Comparison of ENCODE assay signal across 34 cellular contexts in the genomic region with DNA sequence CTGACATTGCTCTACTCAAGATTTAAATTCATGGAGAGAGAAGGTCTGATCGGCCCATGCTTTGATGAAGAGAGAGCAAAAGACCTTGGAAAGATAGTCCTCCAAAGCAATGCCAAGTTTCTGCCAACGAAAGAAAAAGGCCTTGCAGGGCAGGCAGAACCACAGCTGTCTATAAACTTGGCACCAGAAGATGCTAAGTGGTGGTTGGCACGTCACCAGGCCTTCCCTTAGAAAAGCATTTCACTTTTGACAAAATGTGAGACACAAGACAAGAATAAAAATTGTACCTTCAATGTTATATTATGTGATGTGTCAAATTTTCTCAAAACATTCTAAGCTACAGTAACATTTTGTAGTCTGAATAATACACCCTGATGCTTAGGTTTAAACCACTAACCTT. TPM values are rescaled to one million over a fixed set of nuclear protein-coding genes. Genes with fewer than 3 reads are reported as not detected.
"Had no signal": no experiment of that assay in that cellular context is flagged by ENCODE, and none has a peak within 500 bp of the region (broad histone marks: within the 10 kb centered on the region; RNA-seq: fewer than 3 reads in every experiment).

No MANE protein-coding gene starts in this region.

- H3K36me3 ChIP-seq: MG63 had no signal

- DNase-seq: Karpas-422, Kasumi-1, MG63, MM.1S, MV-4-11, NCI-H1048, NCI-H1092, NCI-H1092 treated with DMSO at 0.1 percent for 48 hours, NCI-H1105, NCI-H1105 treated with DMSO at 0.1 percent for 48 hours, NCI-H1417, NCI-H1417 treated with DMSO at 0.1 percent for 48 hours, NCI-H1436, NCI-H1436 treated with DMSO at 0.1 percent for 48 hours, NCI-H146, NCI-H1694, NCI-H1694 treated with DMSO at 0.1 percent for 48 hours, NCI-H187, NCI-H187 treated with DMSO at 0.1 percent for 48 hours, NCI-H1930, NCI-H2029, NCI-H2029 treated with DMSO at 0.1 percent for 48 hours, NCI-H2081, NCI-H2081 treated with DMSO at 0.1 percent for 48 hours, NCI-H2107, NCI-H2171, NCI-H2171 treated with DMSO at 0.1 percent for 48 hours, NCI-H2227 treated with DMSO at 0.1 percent for 48 hours, NCI-H226, NCI-H345, NCI-H510A, NCI-H510A treated with DMSO at 0.1 percent for 48 hours had no signal

- H3K9ac ChIP-seq: KMS-11 had no signal

- H3K4me3 ChIP-seq: MG63 had no signal

- H3K27ac ChIP-seq: KMS-11 had no signal

- H3K27me3 ChIP-seq: MG63 had no signal

- H3K4me2 ChIP-seq: KMS-11 had no signal

- H3K9me3 ChIP-seq: MG63 had no signal

RNA-seq across cellular contexts. Expression of a gene that starts 42.0 kb away (rescaled TPM):
- total RNA-seq: LHCN-M2 had no signal
